In genomic region chr15:99476413-99477222, GRCh38 we compare ENCODE assay signal across 8 cellular contexts.
DNase-seq lines count a peak whose midpoint lies in the region; ATAC-seq and TF ChIP-seq lines count a peak whose summit lies in the region.

No MANE protein-coding gene starts in this region.

- DNase-seq in stimulated activated CD4-positive, alpha-beta T cell treated with anti-CD3 and anti-CD28 coated beads, Interleukin-4, amount 100 ng/mL, for 1 hour, result peak; percentile 23
- no peak for DNase-seq in stimulated activated CD4-positive, alpha-beta T cell treated with anti-CD3 and anti-CD28 coated beads, Interleukin-1b, Interleukin-23, amount 100 ng/mL, for 48 hours
- peak; percentile 97 for DNase-seq in fibroblast of gingiva (ENCODE audit: low read depth)
- peak in 38 of 56 donors; percentile 20 to 78 (median 58) for DNase-seq in nucleus accumbens (lab: John Stamatoyannopoulos, UW)
- DNase-seq in stimulated activated effector memory CD8-positive, alpha-beta T cell treated with anti-CD3 and anti-CD28 coated beads, Interleukin-12 subunit alpha, Interleukin-12 subunit beta, amount 100 ng/mL, for 72 hours (ENCODE audit: low spot score in 2 of 2), result no peak

- no peaks in the 10 kb centered on the region for H3K36me3 Mint-ChIP-seq in stimulated activated effector memory CD8-positive, alpha-beta T cell treated with anti-CD3 and anti-CD28 coated beads, Interleukin-12 subunit alpha, Interleukin-12 subunit beta, amount 100 ng/mL, for 72 hours

- ATAC-seq in HG03571 (IDR thresholded peaks at IDR 0.05; ENCODE audit: unreplicated experiment) (peak; percentile 69), HG03457 (IDR thresholded peaks at IDR 0.05; ENCODE audit: unreplicated experiment) (no peak)
- ATAC-seq in stimulated activated effector memory CD8-positive, alpha-beta T cell treated with anti-CD3 and anti-CD28 coated beads, Interleukin-12 subunit alpha, Interleukin-12 subunit beta, amount 100 ng/mL, for 72 hours, result no peak

- H3K9me3 Mint-ChIP-seq in stimulated activated effector memory CD8-positive, alpha-beta T cell treated with anti-CD3 and anti-CD28 coated beads, Interleukin-12 subunit alpha, Interleukin-12 subunit beta, amount 100 ng/mL, for 72 hours, result no peaks in the 10 kb centered on the region

- H3K4me1 Mint-ChIP-seq in stimulated activated effector memory CD8-positive, alpha-beta T cell treated with anti-CD3 and anti-CD28 coated beads, Interleukin-12 subunit alpha, Interleukin-12 subunit beta, amount 100 ng/mL, for 72 hours, result no peaks in the 10 kb centered on the region

- no peak overlapping the region for H3K4me3 Mint-ChIP-seq in stimulated activated effector memory CD8-positive, alpha-beta T cell treated with anti-CD3 and anti-CD28 coated beads, Interleukin-12 subunit alpha, Interleukin-12 subunit beta, amount 100 ng/mL, for 72 hours

- TF ChIP-seq CTCF in VCaP (conservative IDR thresholded peaks at IDR 0.05), result no peak

- H3K27ac ChIP-seq in VCaP, result peak overlapping the region; percentile 47

- no peak overlapping the region for H3K27ac Mint-ChIP-seq in stimulated activated effector memory CD8-positive, alpha-beta T cell treated with anti-CD3 and anti-CD28 coated beads, Interleukin-12 subunit alpha, Interleukin-12 subunit beta, amount 100 ng/mL, for 72 hours

Comparison
In these comparisons a context has a peak if more than half of its experiments do, and no peak if none do; other contexts are left out.
1. DNase-seq: peak in stimulated activated CD4-positive, alpha-beta T cell treated with anti-CD3 and anti-CD28 coated beads, Interleukin-4, amount 100 ng/mL, for 1 hour (single experiment), fibroblast of gingiva (single experiment) and nucleus accumbens (38 of 56); none in stimulated activated CD4-positive, alpha-beta T cell treated with anti-CD3 and anti-CD28 coated beads, Interleukin-1b, Interleukin-23, amount 100 ng/mL, for 48 hours (single experiment) and stimulated activated effector memory CD8-positive, alpha-beta T cell treated with anti-CD3 and anti-CD28 coated beads, Interleukin-12 subunit alpha, Interleukin-12 subunit beta, amount 100 ng/mL, for 72 hours (0 of 2).